In genomic region chrX:73977542-73978169, GRCh38 we compare ENCODE assay signal across 9 cellular contexts.
A peak's percentile ranks its signal among the peaks of the same experiment; 100 is the strongest.
DNase-seq lines count a peak whose midpoint lies in the region; ATAC-seq and TF ChIP-seq lines count a peak whose summit lies in the region.
"Had no signal": no experiment of that assay in that cellular context is flagged by ENCODE, and none has a peak within 500 bp of the region (broad histone marks: within the 10 kb centered on the region; RNA-seq: fewer than 3 reads in every experiment).

No MANE protein-coding gene starts in this region.

- H3K4me3 ChIP-seq in effector memory CD4-positive, alpha-beta T cell (ENCODE audit: insufficient read depth, low read depth, low read length, poor library complexity, severe bottlenecking) = no peak overlapping the region
- no peak overlapping the region for H3K4me3 ChIP-seq in aorta (ENCODE audit: low read length in 2 of 2)

- H3K9me3 ChIP-seq in effector memory CD4-positive, alpha-beta T cell (ENCODE audit: control insufficient read depth, low read length) = no peaks in the 10 kb centered on the region
- H3K9me3 ChIP-seq in aorta (ENCODE audit: control insufficient read depth, low read length) = no peaks in the 10 kb centered on the region

- H3K27me3 ChIP-seq in effector memory CD4-positive, alpha-beta T cell (replicated peaks; ENCODE audit: control insufficient read depth, insufficient read depth, low read length, poor library complexity, severe bottlenecking) = no peaks in the 10 kb centered on the region
- H3K27me3 ChIP-seq in aorta (ENCODE audit: control insufficient read depth in 1 of 2, insufficient read depth in 2 of 2, low read length in 1 of 2) = no peaks in the 10 kb centered on the region

- DNase-seq in GM13976 (ENCODE audit: low spot score) (peak; percentile 38), SW480 (ENCODE audit: low spot score) (no peak), aorta (no peak), globus pallidus (ENCODE audit: low spot score) (no peak), hepatic stellate cell (ENCODE audit: low spot score) (no peak)
- DNase-seq in effector memory CD4-positive, alpha-beta T cell = peak in 2 of 3 donors; percentile 2 to 5
- DNase-seq: NCI-H526 had no signal

- no peaks in the 10 kb centered on the region for H3K36me3 ChIP-seq in effector memory CD4-positive, alpha-beta T cell (ENCODE audit: control insufficient read depth, insufficient read depth, low read length)
- no peaks in the 10 kb centered on the region for H3K36me3 ChIP-seq in aorta (ENCODE audit: control insufficient read depth in 1 of 2, insufficient read depth in 2 of 2, low read length in 1 of 2)

- intact Hi-C loops in aorta (cut with DNase I) = no loop called here

- WGBS in aorta, 2 donors = 81 to 88% methylated on average over 8 of the region's 8 CpGs

- TF ChIP-seq CTCF in GM13976 (IDR thresholded peaks at IDR 0.05; ENCODE audit: borderline replicate concordance, control extremely low read depth, extremely low read depth, insufficient read depth, missing control alignments) = no peak

- in situ Hi-C loops in GM13976 (cut with MboI; ENCODE audit: low sequenced_read_pairs, unreplicated experiment) = no loop called here

- H3K27ac ChIP-seq in effector memory CD4-positive, alpha-beta T cell (ENCODE audit: insufficient read depth, low read length, poor library complexity, severe bottlenecking) = peak overlapping the region; percentile 64
- H3K27ac ChIP-seq in aorta (ENCODE audit: low read depth in 1 of 2, low read length in 2 of 2) = no peak overlapping the region

- ATAC-seq in GM21423 (IDR thresholded peaks at IDR 0.05; ENCODE audit: unreplicated experiment) (peak; percentile 79), HG03520 (IDR thresholded peaks at IDR 0.05; ENCODE audit: unreplicated experiment) (peak; percentile 96), aorta (ENCODE audit: low FRiP score) (no peak)

- peaks cover 11% of the 10 kb centered on the region for H3K4me1 ChIP-seq in effector memory CD4-positive, alpha-beta T cell (ENCODE audit: control insufficient read depth, insufficient read depth, low read length, poor library complexity, severe bottlenecking)
- no peaks in the 10 kb centered on the region for H3K4me1 ChIP-seq in aorta (ENCODE audit: control insufficient read depth in 1 of 2, insufficient read depth in 2 of 2, low read length in 2 of 2)

Comparison
In these comparisons a context has a peak if more than half of its experiments do, and no peak if none do; other contexts are left out.
1. DNase-seq: peak in GM13976 (single experiment) and effector memory CD4-positive, alpha-beta T cell (2 of 3); none in SW480 (single experiment), aorta (0 of 2), globus pallidus (single experiment) and hepatic stellate cell (single experiment).